In the genomic region with DNA sequence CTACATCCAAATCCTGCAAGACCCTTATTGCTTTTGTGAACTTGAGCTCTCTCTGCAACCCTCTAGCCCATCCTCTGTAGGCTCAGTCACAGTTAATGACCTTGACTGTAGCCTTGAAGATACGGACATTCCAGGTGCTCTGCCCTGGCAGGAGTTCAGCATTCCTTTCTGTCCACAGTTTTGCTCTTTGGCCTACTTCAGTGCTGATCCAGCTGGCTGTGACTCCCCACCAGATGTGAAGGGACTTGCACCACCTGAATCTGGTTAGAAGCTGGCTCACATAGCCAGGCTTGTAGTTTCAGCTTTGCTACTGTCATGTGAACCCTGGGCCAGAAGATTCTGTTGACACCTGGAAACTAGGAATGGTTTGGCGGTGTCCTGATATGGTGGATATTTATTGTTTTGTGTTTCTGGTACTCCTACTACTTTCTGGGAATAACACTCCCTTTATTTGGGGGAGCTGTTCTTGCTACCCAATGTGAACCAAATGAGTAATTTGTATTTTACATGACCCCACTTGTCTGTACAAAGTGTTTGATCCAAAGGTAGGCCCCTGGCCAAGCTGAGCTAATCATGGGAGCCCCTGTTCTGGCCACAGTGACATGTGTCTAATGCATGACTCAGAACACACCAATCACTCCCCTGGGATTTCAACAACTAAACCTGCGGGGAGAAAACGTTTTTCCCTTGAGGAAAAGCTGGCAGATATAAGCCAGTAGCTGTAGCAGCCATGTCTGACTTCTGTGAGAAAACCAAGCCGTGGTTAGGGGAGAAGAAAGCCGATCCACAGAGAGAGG, we compare ENCODE assay signal across 1 cellular context.
TF ChIP-seq lines count a peak whose summit lies in the region.

No MANE protein-coding gene starts in this region.

TF ChIP-seq in K562, 482 proteins besides CTCF, POLR2A, EP300 and RAD21:
- TF ChIP-seq MYNN (IDR thresholded peaks at IDR 0.05) (no peak), MYNN (CRISPR knock-in tag; IDR thresholded peaks at IDR 0.05) (0 out of 2 replicates have a peak, but pooled peaks have one; percentile 18), TAL1 (IDR thresholded peaks at IDR 0.05) (no peak), MECOM (CRISPR knock-in tag; IDR thresholded peaks at IDR 0.05) (no peak), PYGO2 (tag; IDR thresholded peaks at IDR 0.05) (no peak), ZNF431 (CRISPR knock-in tag; IDR thresholded peaks at IDR 0.05) (no peak)
